Comparison of ENCODE assay signal across 11 cellular contexts in the genomic region with DNA sequence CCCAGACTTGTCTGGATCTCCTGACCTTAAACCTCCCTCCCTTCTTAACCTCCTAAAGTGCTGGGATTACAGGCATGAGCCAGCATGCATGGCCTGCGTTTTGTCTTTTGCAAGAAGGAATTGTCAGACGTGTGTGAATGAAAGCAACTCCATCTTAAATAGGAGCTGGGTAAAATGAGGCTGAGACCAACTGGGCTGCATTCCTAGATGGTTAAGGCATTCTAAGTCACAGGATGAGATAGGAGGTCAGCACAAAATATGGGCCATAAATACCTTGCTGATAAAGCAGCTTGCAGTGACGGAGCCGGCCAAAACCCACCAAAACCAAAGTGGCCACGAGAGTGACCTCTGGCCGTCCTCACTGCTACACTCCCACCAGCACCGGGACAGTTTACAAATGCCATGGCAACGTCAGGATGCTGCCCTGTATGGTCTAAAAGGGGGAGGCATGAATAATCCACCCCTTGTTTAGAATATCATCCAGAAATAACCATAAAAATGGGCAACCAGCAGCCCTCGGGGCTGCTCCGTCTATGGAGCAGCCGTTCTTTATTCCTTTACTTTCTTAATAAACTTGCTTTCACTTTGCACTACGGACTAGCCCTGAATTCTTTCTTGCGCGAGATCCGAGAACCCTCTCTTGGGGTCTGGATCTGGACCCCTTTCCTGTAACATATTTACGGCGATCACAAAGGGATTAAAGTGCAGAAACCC. TPM values are rescaled to one million over a fixed set of nuclear protein-coding genes. Genes with fewer than 3 reads are reported as not detected.
DNase-seq lines count a peak whose midpoint lies in the region; ATAC-seq, FAIRE-seq and TF ChIP-seq lines count a peak whose summit lies in the region.
"Had no signal": no experiment of that assay in that cellular context is flagged by ENCODE, and none has a peak within 500 bp of the region (broad histone marks: within the 10 kb centered on the region; RNA-seq: fewer than 3 reads in every experiment).

No MANE protein-coding gene starts in this region.

- H3K36me3 ChIP-seq in ACC112 (ENCODE audit: insufficient read depth, low read length): no peaks in the 10 kb centered on the region
- no peaks in the 10 kb centered on the region for H3K36me3 ChIP-seq in H1 (ENCODE audit: control insufficient read depth in 2 of 4, insufficient read depth in 4 of 4, low read length in 3 of 4)

- H3K79me1 ChIP-seq in H1 (ENCODE audit: low read depth, low read length): no peaks in the 10 kb centered on the region

- 88% methylated on average over 17 of the region's 17 CpGs; no CpG with 5 or more reads in 1 of the 2 experiments for WGBS in H1 (ENCODE audit: extremely low coverage in 1 of 2, insufficient coverage in 1 of 2, insufficient read length in 1 of 2, insufficient replicate concordance in 2 of 2, low coverage in 1 of 2, low lambda C conversion rate in 2 of 2, missing lambda C conversion rate in 1 of 2), 2 experiments

- no peak overlapping the region for H2BK20ac ChIP-seq in H1 (ENCODE audit: low read length)

- no peak overlapping the region for H3K56ac ChIP-seq in H1 (replicated peaks; ENCODE audit: insufficient read length, low read depth, low read length)

- H2BK12ac ChIP-seq in H1 (ENCODE audit: low read depth, low read length): no peak overlapping the region

- no peak overlapping the region for H2AK5ac ChIP-seq in H1 (ENCODE audit: low read depth, low read length)

- no peak overlapping the region for H3K18ac ChIP-seq in H1 (ENCODE audit: extremely low read depth, low read length)

- H4K8ac ChIP-seq in H1 (ENCODE audit: extremely low read depth, insufficient read depth, low read length): no peak overlapping the region

- H2BK120ac ChIP-seq in H1 (replicated peaks; ENCODE audit: low read depth, low read length): no peak overlapping the region

- no peaks in the 10 kb centered on the region for H3K36me3 Mint-ChIP-seq in nephron progenitor cell (ENCODE audit: low read depth)

- CTCF ChIA-PET in H1 (lab: Charles Lee; ENCODE audit: partially characterized antibody): interaction anchor here (1.3 kb wide), 1 partner anchor 15 kb away, joined by 3 read pairs; no protein-coding TSS in a partner anchor

- H3K27me3 ChIP-seq in ACC112 (ENCODE audit: insufficient read depth, low read length) (no peaks in the 10 kb centered on the region), H1 (replicated peaks in 1 of 4; ENCODE audit: control insufficient read depth in 3 of 4, extremely low read depth in 1 of 4, insufficient read depth in 3 of 4, low read length in 3 of 4) (no peaks in the 10 kb centered on the region)

- H3K4ac ChIP-seq in H1 (replicated peaks; ENCODE audit: insufficient read length, low read depth, low read length): no peak overlapping the region

- H3K4me3 Mint-ChIP-seq in nephron progenitor cell: no peak overlapping the region

- no peak overlapping the region for H3K14ac ChIP-seq in H1 (ENCODE audit: insufficient read length)

- no peak overlapping the region for H3K27ac ChIP-seq in ACC112 (ENCODE audit: low read depth, low read length)
- H3K27ac ChIP-seq in H1 (ENCODE audit: low read depth, low read length): no peak overlapping the region

- H4K20me1 ChIP-seq in H1 (replicated peaks in 1 of 2; ENCODE audit: control insufficient read depth in 1 of 2, insufficient read depth in 2 of 2, low read length in 2 of 2): no peaks in the 10 kb centered on the region

- TF ChIP-seq RAD21 in H1 (IDR thresholded peaks at IDR 0.05 in 1 of 2, conservative IDR thresholded peaks at IDR 0.05 in 1 of 2; ENCODE audit: low read depth in 2 of 2, low read length in 2 of 2): no peak

- no peak for FAIRE-seq in H1 (lab: Jason Lieb, UNC)
- FAIRE-seq: GM19239 had no signal

- H3K79me2 ChIP-seq in ACC112 (ENCODE audit: control insufficient read depth, insufficient read depth, low read length, unreplicated experiment): no peaks in the 10 kb centered on the region
- no peaks in the 10 kb centered on the region for H3K79me2 ChIP-seq in H1 (ENCODE audit: control insufficient read depth in 1 of 2, insufficient read depth in 2 of 2, low read length in 2 of 2)

- no peak overlapping the region for H2BK5ac ChIP-seq in H1 (ENCODE audit: low read depth, low read length)

- H3K4me1 ChIP-seq in ACC112 (ENCODE audit: control insufficient read depth, insufficient read depth, low read length, unreplicated experiment) (no peaks in the 10 kb centered on the region), H1 (replicated peaks in 1 of 4; ENCODE audit: control insufficient read depth in 3 of 4, insufficient read depth in 4 of 4, low read length in 3 of 4) (peaks cover 0 to 6% (median 0%) of the 10 kb centered on the region in 4 experiments; a peak in 3 of 7 replicates)

- no peak for DNase-seq in LNCaP clone FGC (ENCODE audit: low read depth)
- no peak for DNase-seq in H1 (ENCODE audit: low read depth in 1 of 2, low spot score in 2 of 2)
- DNase-seq in nephron progenitor cell: no peak
- DNase-seq in NAMALWA (ENCODE audit: low spot score): no peak
- DNase-seq in NCI-H1930 (lab: John Stamatoyannopoulos, UW): no peak
- DNase-seq: dermis blood vessel endothelial cell, NCI-H510A treated with DMSO at 0.1 percent for 48 hours had no signal

- H3K4me1 Mint-ChIP-seq in nephron progenitor cell: peaks cover 51% of the 10 kb centered on the region

- H3K4me3 ChIP-seq in ACC112 (ENCODE audit: low read depth, low read length): peak overlapping the region; percentile 77
- H3K4me3 ChIP-seq in LNCaP clone FGC (ENCODE audit: low read depth, low read length): peak overlapping the region; percentile 49
- no peak overlapping the region for H3K4me3 ChIP-seq in H1 (ENCODE audit: extremely low read depth in 1 of 4, insufficient read depth in 2 of 4, low read depth in 3 of 4, low read length in 4 of 4)

- peak overlapping the region; percentile 98 for H3K27ac Mint-ChIP-seq in nephron progenitor cell

- H3K23ac ChIP-seq in H1 (ENCODE audit: insufficient read length): no peak overlapping the region

- POLR2A ChIA-PET in H1 (lab: Charles Lee; ENCODE audit: partially characterized antibody): no interaction called here

- TF ChIP-seq CTCF in LNCaP clone FGC (IDR thresholded peaks at IDR 0.05; ENCODE audit: control insufficient read depth, extremely low read depth, insufficient read depth) (no peak), H1 (IDR thresholded peaks at IDR 0.05; ENCODE audit: control extremely low read depth in 1 of 3, insufficient read depth in 1 of 3, low read depth in 1 of 3, low read length in 3 of 3) (no peak), nephron progenitor cell (IDR thresholded peaks at IDR 0.05) (no peak)

- no peaks in the 10 kb centered on the region for H3K9me3 ChIP-seq in H1 (ENCODE audit: insufficient read depth in 2 of 2, low read depth in 1 of 2, low read length in 1 of 2)

- TF ChIP-seq POLR2A in H1 (IDR thresholded peaks at IDR 0.05; ENCODE audit: control extremely low read depth in 1 of 2, low read depth in 2 of 2, low read length in 2 of 2): no peak

- H2AFZ ChIP-seq in ACC112 (ENCODE audit: low read length, unreplicated experiment) (peak overlapping the region; percentile 75), H1 (ENCODE audit: low read length) (0 out of 2 replicates have a peak overlapping the region, but pooled peaks have one; percentile 6)

- ATAC-seq in HG02938 (IDR thresholded peaks at IDR 0.05; ENCODE audit: unreplicated experiment) (no peak), GM19463 (IDR thresholded peaks at IDR 0.05; ENCODE audit: unreplicated experiment) (no peak)

- no peak overlapping the region for H4K91ac ChIP-seq in H1 (replicated peaks; ENCODE audit: insufficient read length, low read length)

- no peak overlapping the region for H4K5ac ChIP-seq in H1 (ENCODE audit: insufficient read length, low read depth, low read length)

- H3K9me3 Mint-ChIP-seq in nephron progenitor cell: no peaks in the 10 kb centered on the region

- no peak for TF ChIP-seq EP300 in H1 (IDR thresholded peaks at IDR 0.05; ENCODE audit: borderline replicate concordance in 1 of 2, low read depth in 2 of 2, low read length in 2 of 2)

- no peaks in the 10 kb centered on the region for H3K23me2 ChIP-seq in H1 (ENCODE audit: low read depth, low read length)

- no peak overlapping the region for H3K4me2 ChIP-seq in H1 (ENCODE audit: insufficient read depth in 1 of 2, low read depth in 2 of 2, low read length in 2 of 2)

- H3K9ac ChIP-seq in H1 (replicated peaks in 1 of 4; ENCODE audit: extremely low read depth in 1 of 4, low read depth in 3 of 4, low read length in 3 of 4): no peak overlapping the region

- H3K27me3 Mint-ChIP-seq in nephron progenitor cell (ENCODE audit: low read depth, poor library complexity): no peaks in the 10 kb centered on the region

- no peak overlapping the region for H2BK15ac ChIP-seq in H1 (ENCODE audit: low read length)

TF ChIP-seq in H1, 55 proteins besides CTCF, POLR2A, EP300 and RAD21:
- no peak for TF ChIP-seq KDM1A (IDR thresholded peaks at IDR 0.05; ENCODE audit: borderline replicate concordance, low read length)
- TF ChIP-seq TCF12 (IDR thresholded peaks at IDR 0.05; ENCODE audit: low read depth, low read length): no peak
- no peak for TF ChIP-seq BACH1 (IDR thresholded peaks at IDR 0.05; ENCODE audit: low read length)
- TF ChIP-seq CBX5 (IDR thresholded peaks at IDR 0.05; ENCODE audit: low read depth, low read length): no peak
- no peak for TF ChIP-seq TBP (IDR thresholded peaks at IDR 0.05; ENCODE audit: low read depth, low read length)
- no peak for TF ChIP-seq JUND (IDR thresholded peaks at IDR 0.05; ENCODE audit: low read length)
- TF ChIP-seq ZNF274 (IDR thresholded peaks at IDR 0.05; ENCODE audit: borderline replicate concordance, extremely low read depth, low read length): no peak
- TF ChIP-seq POU5F1 (IDR thresholded peaks at IDR 0.05; ENCODE audit: low read depth, low read length): no peak
- no peak for TF ChIP-seq CBX8 (IDR thresholded peaks at IDR 0.05; ENCODE audit: borderline replicate concordance, low read depth, low read length)
- TF ChIP-seq, protein P1, sequence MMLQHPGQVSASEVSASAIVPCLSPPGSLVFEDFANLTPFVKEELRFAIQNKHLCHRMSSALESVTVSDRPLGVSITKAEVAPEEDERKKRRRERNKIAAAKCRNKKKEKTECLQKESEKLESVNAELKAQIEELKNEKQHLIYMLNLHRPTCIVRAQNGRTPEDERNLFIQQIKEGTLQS (IDR thresholded peaks at IDR 0.05; ENCODE audit: insufficient read depth, low read depth, low read length): no peak
- no peak for TF ChIP-seq CHD1 (IDR thresholded peaks at IDR 0.05; ENCODE audit: low read depth, low read length)

RNA-seq across cellular contexts. Expression of a gene that starts 41.2 kb away (rescaled TPM):
- 7.2 and 7.3 TPM in 2 replicates for total RNA-seq in H1 (2021; fragmentation: NEBNext Ultra II Directional; extraction: Animal tissue kit (Norgen Biotek cat#: 25700))
- polyA plus RNA-seq in H1 (2011; rRNA removed): 3.3 and 4.7 TPM in 2 replicates
- polyA plus RNA-seq in H1 (2011; cell fraction: cytosol; rRNA removed): 2.7 TPM
- polyA plus RNA-seq in H1 (2011; cell fraction: nucleus; rRNA removed): 10.6 TPM
- polyA plus RNA-seq in H1 (2012, experiment 1 of 2): 3.6 to 7.4 TPM (median 6.1 TPM) in 4 replicates
- polyA plus RNA-seq in H1 (2012, experiment 2 of 2): 2.8 TPM
- polyA plus RNA-seq in H1 (2013, experiment 1 of 2): 7.2 TPM
- 5.9 TPM for polyA plus RNA-seq in H1 (2013, experiment 2 of 2)
- 10.0 and 10.6 TPM in 2 replicates for polyA minus RNA-seq in H1 (2011; rRNA and poly(A)+ RNA removed)
- polyA minus RNA-seq in H1 (2011; cell fraction: cytosol; rRNA and poly(A)+ RNA removed): 8.9 TPM
- polyA minus RNA-seq in H1 (2011; cell fraction: nucleus; rRNA and poly(A)+ RNA removed): 21.6 TPM

Comparison
In these comparisons a context has a peak if more than half of its experiments do, and no peak if none do; other contexts are left out.
1. H3K4me3 ChIP-seq: peak in ACC112 (single experiment) and LNCaP clone FGC (single experiment); none in H1 (0 of 4).